In the genomic region with DNA sequence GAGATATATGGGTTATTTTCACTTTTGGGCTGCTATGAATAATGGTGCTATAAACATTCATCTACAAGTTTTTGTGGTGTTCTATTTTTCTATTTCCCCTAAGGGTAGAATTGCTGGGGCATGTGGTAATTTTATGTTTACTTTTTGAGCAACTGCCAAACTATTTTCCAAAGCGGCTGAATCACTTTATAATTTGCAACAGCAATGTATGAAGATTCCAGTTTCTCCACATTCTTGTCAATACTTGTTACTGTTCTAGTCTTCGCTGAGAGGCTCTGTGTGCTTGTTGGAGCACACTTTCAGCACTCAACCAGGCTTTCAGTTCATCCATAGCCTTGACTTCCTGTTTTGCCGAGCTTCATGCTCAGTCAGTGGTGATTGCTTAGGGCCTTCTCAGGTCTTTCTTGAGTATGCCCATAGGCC, we compare ENCODE assay signal across 8 cellular contexts. TPM values are rescaled to one million over a fixed set of nuclear protein-coding genes. Genes with fewer than 3 reads are reported as not detected.
DNase-seq lines count a peak whose midpoint lies in the region; ATAC-seq and TF ChIP-seq lines count a peak whose summit lies in the region.

No MANE protein-coding gene starts in this region.

- 2% methylated on average over 3 of the region's 3 CpGs for WGBS in SK-N-SH (ENCODE audit: low lambda C conversion rate)
- 11 to 20% methylated on average over 3 of the region's 3 CpGs for WGBS in esophagus, 2 donors

- CTCF ChIA-PET in SK-N-SH (lab: Yijun Ruan, JAX) = interaction anchor here (1.0 kb wide), 1 partner anchor 12 kb away, joined by 4 read pairs; no protein-coding TSS in a partner anchor

- POLR2A ChIA-PET in SK-N-SH (lab: Yijun Ruan, JAX) = interaction anchor here (1.1 kb wide), 1 partner anchor 13 kb away, joined by 3 read pairs; no protein-coding TSS in a partner anchor

- 0 out of 4 replicates have a peak, but pooled peaks have one; percentile 20 to 30 for TF ChIP-seq EP300 in SK-N-SH (IDR thresholded peaks at IDR 0.05; ENCODE audit: borderline replicate concordance in 1 of 2, low read depth in 1 of 2, low read length in 1 of 2)

- H3K4me1 ChIP-seq in SK-N-SH (ENCODE audit: control insufficient read depth in 1 of 2, insufficient read depth in 2 of 2, low read depth in 1 of 2, low read length in 1 of 2) (peaks cover 4 to 25% of the 10 kb centered on the region in 2 experiments; a peak in 3 of 4 replicates), esophagus (ENCODE audit: control insufficient read depth in 2 of 2, insufficient read depth in 2 of 2, low read length in 1 of 2) (no peaks in the 10 kb centered on the region), neutrophil (ENCODE audit: control insufficient read depth in 1 of 2, insufficient read depth in 1 of 2, low read depth in 1 of 2, low read length in 1 of 2) (peaks cover 23 to 27% of the 10 kb centered on the region in 2 experiments)

- H2AFZ ChIP-seq in SK-N-SH (ENCODE audit: low read depth) = peak overlapping the region; percentile 17

- peaks cover 39% of the 10 kb centered on the region for H3F3A ChIP-seq in SK-N-SH (replicated peaks; ENCODE audit: insufficient read depth)

- H3K36me3 ChIP-seq in SK-N-SH (replicated peaks in 1 of 2; ENCODE audit: control insufficient read depth in 1 of 2, insufficient read depth in 2 of 2, low read length in 1 of 2) (no peaks in the 10 kb centered on the region), esophagus (ENCODE audit: control insufficient read depth in 2 of 2, insufficient read depth in 2 of 2, low read length in 1 of 2) (no peaks in the 10 kb centered on the region), neutrophil (no peaks in the 10 kb centered on the region)

- TF ChIP-seq CTCF in AG09319 (IDR thresholded peaks at IDR 0.05; ENCODE audit: low read depth, low read length) (no peak), SK-N-SH (IDR thresholded peaks at IDR 0.05) (no peak), neutrophil (IDR thresholded peaks at IDR 0.05) (no peak)

- peak overlapping the region; percentile 66 for H3K9ac ChIP-seq in SK-N-SH

- H3K27me3 ChIP-seq in SK-N-SH (ENCODE audit: insufficient read depth) = no peaks in the 10 kb centered on the region
- H3K27me3 ChIP-seq in esophagus (ENCODE audit: control insufficient read depth in 1 of 2, insufficient read depth in 2 of 2, low read length in 2 of 2) = no peaks in the 10 kb centered on the region
- H3K27me3 ChIP-seq in neutrophil = no peaks in the 10 kb centered on the region

- DNase-seq in AG09319 (ENCODE audit: extremely low read depth, low read depth) (peak; percentile 89), SK-N-SH (no peak), NCI-H1105 (lab: John Stamatoyannopoulos, UW) (no peak)

- peak overlapping the region; percentile 70 for H3K4me2 ChIP-seq in SK-N-SH

- peak overlapping the region; percentile 81 to 94 for H3K27ac ChIP-seq in SK-N-SH (ENCODE audit: low read depth in 2 of 2, low read length in 1 of 2)
- H3K27ac ChIP-seq in esophagus (ENCODE audit: low read depth in 2 of 2, low read length in 1 of 2) = peak overlapping the region; percentile 85 to 94
- H3K27ac ChIP-seq in neutrophil = peak overlapping the region; percentile 85

- ATAC-seq in GM18519 (IDR thresholded peaks at IDR 0.05; ENCODE audit: low FRiP score, unreplicated experiment) (peak; percentile 80), HG03354 (IDR thresholded peaks at IDR 0.05; ENCODE audit: poor library complexity, severe bottlenecking, unreplicated experiment) (peak; percentile 72), GM19452 (IDR thresholded peaks at IDR 0.05; ENCODE audit: unreplicated experiment) (no peak)

- TF ChIP-seq RAD21 in SK-N-SH (IDR thresholded peaks at IDR 0.05; ENCODE audit: low read length) = no peak

- no peaks in the 10 kb centered on the region for H4K20me1 ChIP-seq in SK-N-SH (ENCODE audit: insufficient read depth)

- H3K4me3 ChIP-seq in SK-N-SH (ENCODE audit: low read depth in 2 of 2, low read length in 1 of 2) (peak overlapping the region; percentile 10 to 27; a peak in 3 of 4 replicates), esophagus (ENCODE audit: low read depth in 1 of 2, low read length in 2 of 2) (no peak overlapping the region), neutrophil (ENCODE audit: low read depth in 1 of 2, low read length in 1 of 2) (peak overlapping the region in 1 of 2 experiments; percentile 7)

- H3K79me2 ChIP-seq in SK-N-SH (ENCODE audit: insufficient read depth) = peaks cover 89% of the 10 kb centered on the region

- H3K9me3 ChIP-seq in SK-N-SH (no peaks in the 10 kb centered on the region), esophagus (ENCODE audit: control insufficient read depth in 2 of 2, insufficient read depth in 1 of 2, low read depth in 1 of 2, low read length in 1 of 2) (no peaks in the 10 kb centered on the region), neutrophil (no peaks in the 10 kb centered on the region)

- H3K9me2 ChIP-seq in SK-N-SH = no peaks in the 10 kb centered on the region

TF ChIP-seq in SK-N-SH, 30 proteins besides CTCF, POLR2A, EP300 and RAD21 (continues in another document):
- TF ChIP-seq RFX5 (IDR thresholded peaks at IDR 0.05; ENCODE audit: low read length) = no peak
- peak; percentile 34; the same call in 1 of the 2 replicates for TF ChIP-seq POLR2AphosphoS5 (IDR thresholded peaks at IDR 0.05; ENCODE audit: low read depth, low read length)
- 0 out of 2 replicates have a peak, but pooled peaks have one; percentile 39 for TF ChIP-seq SIN3A (IDR thresholded peaks at IDR 0.05; ENCODE audit: borderline replicate concordance, low read depth, low read length)
- peak; percentile 54; the same call in 1 of the 2 replicates for TF ChIP-seq NFIC (IDR thresholded peaks at IDR 0.05; ENCODE audit: borderline replicate concordance)
- no peak for TF ChIP-seq RXRA (IDR thresholded peaks at IDR 0.05; ENCODE audit: borderline replicate concordance, low read depth)
- TF ChIP-seq TEAD4 (IDR thresholded peaks at IDR 0.05; ENCODE audit: borderline replicate concordance, insufficient read depth) = peak; percentile 64; the same call in 1 of the 2 replicates
- no peak for TF ChIP-seq GATA2 (CRISPR knock-in tag; IDR thresholded peaks at IDR 0.05)
- TF ChIP-seq USF2 (IDR thresholded peaks at IDR 0.05; ENCODE audit: borderline replicate concordance, low read depth, low read length) = no peak
- no peak for TF ChIP-seq IRF3 (IDR thresholded peaks at IDR 0.05; ENCODE audit: low read depth, low read length)
- TF ChIP-seq FOXM1 (IDR thresholded peaks at IDR 0.05; ENCODE audit: low read depth) = no peak
- TF ChIP-seq YY1 (IDR thresholded peaks at IDR 0.05; ENCODE audit: low read depth) = no peak
- no peak for TF ChIP-seq REST (IDR thresholded peaks at IDR 0.05; ENCODE audit: low read depth, low read length)
- TF ChIP-seq FOSL2 (IDR thresholded peaks at IDR 0.05; ENCODE audit: borderline replicate concordance, low read depth) = peak; percentile 41; the same call in 1 of the 2 replicates
- TF ChIP-seq, protein P1, sequence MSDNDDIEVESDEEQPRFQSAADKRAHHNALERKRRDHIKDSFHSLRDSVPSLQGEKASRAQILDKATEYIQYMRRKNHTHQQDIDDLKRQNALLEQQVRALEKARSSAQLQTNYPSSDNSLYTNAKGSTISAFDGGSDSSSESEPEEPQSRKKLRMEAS (IDR thresholded peaks at IDR 0.05; ENCODE audit: low read depth) = peak; percentile 84

RNA-seq across cellular contexts. Expression of gene ADK, which starts 39.0 kb away (rescaled TPM):
- polyA plus RNA-seq in SK-N-SH (2012; rRNA removed) = 25.1 and 34.6 TPM in 2 replicates
- 43.1 and 51.1 TPM in 2 replicates for polyA plus RNA-seq in SK-N-SH (2012; cell fraction: cytosol; rRNA removed)
- 6.9 and 14.4 TPM in 2 replicates for polyA plus RNA-seq in SK-N-SH (2012; cell fraction: nucleus; rRNA removed)
- 10 to 100 TPM; 27.3 to 45.2 TPM for polyA plus RNA-seq in esophagus

RNA-seq across cellular contexts. Expression of gene AP3M1, which starts 39.4 kb away (rescaled TPM):
- polyA plus RNA-seq in SK-N-SH (2012; rRNA removed) (17.7 and 25.8 TPM in 2 replicates), esophagus (10 to 100 TPM in 1 of 2 donors, 1 to 10 TPM in 1; 7.1 to 13.4 TPM)
- polyA plus RNA-seq in SK-N-SH (2012; cell fraction: cytosol; rRNA removed) = 26.6 and 27.1 TPM in 2 replicates
- 10.4 and 21.8 TPM in 2 replicates for polyA plus RNA-seq in SK-N-SH (2012; cell fraction: nucleus; rRNA removed)

Comparison
In these comparisons a context has a peak if more than half of its experiments do, and no peak if none do; other contexts are left out.
1. H3K4me3 ChIP-seq: peak in SK-N-SH (2 of 2); none in esophagus (0 of 2).
2. Peak in every context shown above with its lines, with median percentiles within 50 percentile points of each other: H3K27ac ChIP-seq.